13 cellular contexts compared by ENCODE assay signal in the genomic region with DNA sequence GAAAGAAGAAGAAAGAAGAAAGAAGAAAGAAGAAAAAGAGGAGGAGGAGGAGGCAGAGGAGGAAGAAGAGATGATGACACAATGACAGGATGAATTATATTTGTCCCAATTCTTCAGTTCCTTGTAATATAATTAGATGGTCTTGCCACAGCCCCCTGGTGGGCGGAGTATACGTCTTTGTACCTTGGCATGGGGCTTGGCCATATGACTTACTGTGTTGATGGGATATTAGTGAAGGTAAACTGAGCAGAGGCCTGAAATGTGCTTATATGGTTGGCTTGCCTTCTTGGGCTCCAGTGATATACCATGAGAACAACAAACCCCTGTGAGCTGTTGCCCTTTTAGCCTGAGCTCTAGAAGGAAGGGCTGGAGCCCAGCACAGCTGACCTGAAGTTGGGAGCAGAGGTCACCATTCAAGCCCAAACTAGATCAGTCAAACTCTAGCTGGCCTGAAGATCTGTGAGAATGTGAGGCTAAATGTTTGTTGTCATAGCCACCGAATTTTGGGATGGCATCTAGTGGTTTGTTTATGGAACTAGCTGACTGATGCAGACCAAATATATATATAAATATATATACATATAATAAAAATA. TPM values are rescaled to one million over a fixed set of nuclear protein-coding genes. Genes with fewer than 3 reads are reported as not detected.
DNase-seq lines count a peak whose midpoint lies in the region; ATAC-seq, FAIRE-seq and TF ChIP-seq lines count a peak whose summit lies in the region.
"Had no signal": no experiment of that assay in that cellular context is flagged by ENCODE, and none has a peak within 500 bp of the region (broad histone marks: within the 10 kb centered on the region; RNA-seq: fewer than 3 reads in every experiment).

No MANE protein-coding gene starts in this region.

- no peaks in the 10 kb centered on the region for H3K27me3 ChIP-seq in CD4-positive, alpha-beta T cell (ENCODE audit: control insufficient read depth, insufficient read depth, low read length)
- H3K27me3 ChIP-seq in right lobe of liver: no peaks in the 10 kb centered on the region
- H3K27me3 ChIP-seq: breast epithelium had no signal

- no peak overlapping the region for H3K27ac Mint-ChIP-seq in CD4-positive, alpha-beta T cell
- H3K27ac Mint-ChIP-seq in IgD-negative memory B cell: peak overlapping the region in 2 of 3 donors; percentile 24 to 84

- DNase-seq in CD4-positive, alpha-beta T cell: no peak
- peak; percentile 6 for DNase-seq in SKM-1 (lab: John Stamatoyannopoulos, UW; ENCODE audit: unreplicated experiment)
- no peak for DNase-seq in right lobe of liver
- no peak for DNase-seq in activated T-cell treated with anti-CD3 and anti-CD28 coated beads, Interleukin-2, amount 50 U/mL, for 48 hours
- no peak for DNase-seq in frontal cortex (ENCODE audit: low spot score in 2 of 2)
- DNase-seq in germinal center (ENCODE audit: low spot score): no peak
- DNase-seq: GOT3; NCI-H345; stimulated activated CD4-positive, alpha-beta T cell treated with anti-CD3 and anti-CD28 coated beads, Interleukin-4, amount 100 ng/mL, for 4 hours had no signal

- ATAC-seq in CD4-positive, alpha-beta T cell (ENCODE audit: poor library complexity): peak; percentile 24
- ATAC-seq in right lobe of liver (peak in 3 of 4 donors; percentile 22 to 49 (median 43)), HG02571 (IDR thresholded peaks at IDR 0.05; ENCODE audit: unreplicated experiment) (no peak)

- no peak overlapping the region for H3K4me3 Mint-ChIP-seq in CD4-positive, alpha-beta T cell
- H3K4me3 Mint-ChIP-seq in IgD-negative memory B cell: no peak overlapping the region

- no peaks in the 10 kb centered on the region for H3K4me1 ChIP-seq in right lobe of liver
- H3K4me1 ChIP-seq: breast epithelium had no signal

- no peak for TF ChIP-seq POLR2A in right lobe of liver (IDR thresholded peaks at IDR 0.05)

- no peaks in the 10 kb centered on the region for H3K4me1 Mint-ChIP-seq in CD4-positive, alpha-beta T cell (ENCODE audit: low read depth)
- H3K4me1 Mint-ChIP-seq in IgD-negative memory B cell: peaks cover 0 to 4% (median 1%) of the 10 kb centered on the region in 3 donors

- no peaks in the 10 kb centered on the region for H3K9me3 ChIP-seq in CD4-positive, alpha-beta T cell (ENCODE audit: control insufficient read depth, low read length)
- H3K9me3 ChIP-seq in right lobe of liver: no peaks in the 10 kb centered on the region
- H3K9me3 ChIP-seq: breast epithelium had no signal

- H3K9me3 Mint-ChIP-seq in CD4-positive, alpha-beta T cell: no peaks in the 10 kb centered on the region
- H3K9me3 Mint-ChIP-seq in IgD-negative memory B cell: no peaks in the 10 kb centered on the region

- intact Hi-C loops in CD4-positive, alpha-beta T cell (cut with DNase I, micrococcal nuclease): no loop called here
- intact Hi-C loops in right lobe of liver (cut with DNase I): no loop called here

- TF ChIP-seq CTCF in CD4-positive, alpha-beta T cell (IDR thresholded peaks at IDR 0.05): no peak
- TF ChIP-seq CTCF in right lobe of liver (IDR thresholded peaks at IDR 0.05): no peak

- peaks cover 86% of the 10 kb centered on the region for H3K36me3 Mint-ChIP-seq in CD4-positive, alpha-beta T cell (ENCODE audit: low read depth)
- peaks cover 27% of the 10 kb centered on the region for H3K36me3 Mint-ChIP-seq in IgD-negative memory B cell

- FAIRE-seq in frontal cortex (lab: Jason Lieb, UNC): no peak

- H3K4me3 ChIP-seq in right lobe of liver: no peak overlapping the region
- H3K4me3 ChIP-seq: breast epithelium, SK-N-MC had no signal

- CTCF ChIA-PET in CD4-positive, alpha-beta T cell (lab: Charles Lee): interaction anchor here (0.5 kb wide), 1 partner anchor 27 kb away, joined by 3 read pairs; no protein-coding TSS in a partner anchor

- H3K36me3 ChIP-seq in right lobe of liver: no peaks in the 10 kb centered on the region
- H3K36me3 ChIP-seq: breast epithelium had no signal

- no peak overlapping the region for H3K27ac ChIP-seq in CD4-positive, alpha-beta T cell (ENCODE audit: low read depth, low read length)
- H3K27ac ChIP-seq in right lobe of liver: no peak overlapping the region
- H3K27ac ChIP-seq: breast epithelium, SK-N-MC had no signal

- H3K27me3 Mint-ChIP-seq in CD4-positive, alpha-beta T cell: no peaks in the 10 kb centered on the region
- H3K27me3 Mint-ChIP-seq in IgD-negative memory B cell: no peaks in the 10 kb centered on the region

- POLR2A ChIA-PET in CD4-positive, alpha-beta T cell (lab: Charles Lee): interaction anchor here (0.6 kb wide), 1 partner anchor 161 kb away, joined by 3 read pairs; a partner anchor contains a TSS

- WGBS in right lobe of liver (ENCODE audit: insufficient coverage, low coverage, low lambda C conversion rate, missing lambda C conversion rate): 44% methylated on average over 3 of the region's 3 CpGs

RNA-seq across cellular contexts. Expression of a gene that starts 31.3 kb away (rescaled TPM):
- 10 to 100 TPM; 22.5 to 23.7 TPM for total RNA-seq in CD4-positive, alpha-beta T cell
- polyA plus RNA-seq in IgD-negative memory B cell: 28.1 TPM
- total RNA-seq in right lobe of liver (1 to 10 TPM in 2 of 6 experiments, under 1 TPM in 4; 0.37 to 1.4 (median 0.75) TPM), frontal cortex (1.2 TPM)

Comparison
In these comparisons a context has a peak if more than half of its experiments do, and no peak if none do; other contexts are left out.
1. RNA of a gene that starts 31.3 kb away (total RNA-seq): 22.5 to 23.7 TPM in CD4-positive, alpha-beta T cell; 1.2 TPM in frontal cortex (single experiment) and 0.37 to 1.4 TPM in right lobe of liver; every median in the first group is over 4 times any median in the second.